21 cellular contexts compared by ENCODE assay signal in genomic region chr1:54882483-54882882, GRCh38. TPM values are rescaled to one million over a fixed set of nuclear protein-coding genes. Genes with fewer than 3 reads are reported as not detected.
DNase-seq lines count a peak whose midpoint lies in the region; ATAC-seq and TF ChIP-seq lines count a peak whose summit lies in the region.
"Had no signal": no experiment of that assay in that cellular context is flagged by ENCODE, and none has a peak within 500 bp of the region (broad histone marks: within the 10 kb centered on the region; RNA-seq: fewer than 3 reads in every experiment).

No MANE protein-coding gene starts in this region.

- CTCF ChIA-PET in activated CD4-positive, alpha-beta T cell treated with anti-CD3 and anti-CD28 coated beads for 36 hours (lab: Charles Lee) = no interaction called here

- no peak for ATAC-seq in DND-41 (ENCODE audit: insufficient read depth, low read depth)
- ATAC-seq in activated CD4-positive, alpha-beta T cell treated with anti-CD3 and anti-CD28 coated beads for 36 hours = no peak
- ATAC-seq: activated CD8-positive, alpha-beta memory T cell treated with anti-CD3 and anti-CD28 coated beads, Interleukin-2, amount 10 ng/mL, durations not matched to agents 7 days and 5 days; left lobe of liver; naive thymus-derived CD4-positive, alpha-beta T cell had no signal

- H3K4me1 Mint-ChIP-seq in endothelial cell (ENCODE audit: unreplicated experiment) = peaks cover 39% of the 10 kb centered on the region
- H3K4me1 Mint-ChIP-seq in progenitor cell of endocrine pancreas (ENCODE audit: low read depth) = peaks cover 64% of the 10 kb centered on the region
- peaks cover 31% of the 10 kb centered on the region for H3K4me1 Mint-ChIP-seq in activated CD4-positive, alpha-beta T cell treated with anti-CD3 and anti-CD28 coated beads for 36 hours

- no peak for TF ChIP-seq POLR2A in spleen (IDR thresholded peaks at IDR 0.05)

- intact Hi-C loops in activated CD4-positive, alpha-beta T cell treated with anti-CD3 and anti-CD28 coated beads for 36 hours (cut with DNase I, micrococcal nuclease) = loop anchor here in 1 of 2 experiments (10.0 kb wide), 1 partner anchor 332 kb away; the partner anchor contains the start of gene USP24
- intact Hi-C loops in spleen (cut with DNase I; ENCODE audit: low total_unique reads) = no loop called here

- peaks cover 49% of the 10 kb centered on the region for H3K4me1 ChIP-seq in DND-41 (ENCODE audit: insufficient read depth, low read length)
- peaks cover 3 to 44% (median 23%) of the 10 kb centered on the region in 6 donors for H3K4me1 ChIP-seq in spleen

- H3K27me3 ChIP-seq in DND-41 (ENCODE audit: insufficient read depth, low read length, poor library complexity) (no peaks in the 10 kb centered on the region), spleen (replicated peaks in 1 of 7) (peaks cover 0 to 16% (median 0%) of the 10 kb centered on the region in 7 donors)
- H3K27me3 ChIP-seq: right atrium auricular region had no signal

- peak overlapping the region; percentile 11 for H3K27ac Mint-ChIP-seq in endothelial cell (ENCODE audit: unreplicated experiment)
- peak overlapping the region; percentile 33 for H3K27ac Mint-ChIP-seq in progenitor cell of endocrine pancreas
- H3K27ac Mint-ChIP-seq in activated CD4-positive, alpha-beta T cell treated with anti-CD3 and anti-CD28 coated beads for 36 hours = no peak overlapping the region
- H3K27ac Mint-ChIP-seq: activated CD8-positive, alpha-beta memory T cell treated with anti-CD3 and anti-CD28 coated beads, Interleukin-2, amount 10 ng/mL, durations not matched to agents 7 days and 5 days; naive thymus-derived CD4-positive, alpha-beta T cell had no signal

- POLR2A ChIA-PET in activated CD4-positive, alpha-beta T cell treated with anti-CD3 and anti-CD28 coated beads for 36 hours (lab: Charles Lee) = no interaction called here

- DNase-seq in DND-41 (no peak), NCI-H748 treated with DMSO at 0.1 percent for 48 hours (lab: John Stamatoyannopoulos, UW) (peak; percentile 63), endothelial cell (ENCODE audit: low spot score) (no peak), progenitor cell of endocrine pancreas (ENCODE audit: low spot score, unreplicated experiment) (no peak), NCI-H524 treated with DMSO at 0.1 percent for 48 hours (lab: John Stamatoyannopoulos, UW) (no peak), spleen (no peak), SIG-M5 treated with dmso at 0.1 percent for 504 hours (lab: John Stamatoyannopoulos, UW; ENCODE audit: unreplicated experiment) (no peak)
- no peak for DNase-seq in activated CD4-positive, alpha-beta T cell treated with anti-CD3 and anti-CD28 coated beads for 36 hours
- DNase-seq: activated CD8-positive, alpha-beta memory T cell treated with anti-CD3 and anti-CD28 coated beads, Interleukin-2, amount 10 ng/mL, durations not matched to agents 7 days and 5 days; activated naive CD4-positive, alpha-beta T cell treated with Interleukin-2 at 50 U/mL for 16 hours; GF-D8; head of caudate nucleus; naive thymus-derived CD4-positive, alpha-beta T cell; NCI-H187 treated with DMSO at 0.1 percent for 48 hours; SK-N-SH; stimulated activated CD4-positive, alpha-beta T cell treated with anti-CD3 and anti-CD28 coated beads, Interleukin-4, amount 100 ng/mL, for 24 hours; WERI-Rb-1 had no signal

- H3K27ac ChIP-seq in DND-41 (ENCODE audit: low read length) (no peak overlapping the region), spleen (peak overlapping the region in 3 of 8 donors; percentile 6 to 44 (median 8))
- H3K27ac ChIP-seq: KMS-11, right atrium auricular region, WERI-Rb-1 had no signal

- H3K27me3 Mint-ChIP-seq in endothelial cell (ENCODE audit: unreplicated experiment) = no peaks in the 10 kb centered on the region
- no peaks in the 10 kb centered on the region for H3K27me3 Mint-ChIP-seq in progenitor cell of endocrine pancreas
- no peaks in the 10 kb centered on the region for H3K27me3 Mint-ChIP-seq in activated CD4-positive, alpha-beta T cell treated with anti-CD3 and anti-CD28 coated beads for 36 hours
- H3K27me3 Mint-ChIP-seq: activated CD8-positive, alpha-beta memory T cell treated with anti-CD3 and anti-CD28 coated beads, Interleukin-2, amount 10 ng/mL, durations not matched to agents 7 days and 5 days; naive thymus-derived CD4-positive, alpha-beta T cell had no signal

- H3K9me3 Mint-ChIP-seq in endothelial cell (ENCODE audit: unreplicated experiment) (no peaks in the 10 kb centered on the region), progenitor cell of endocrine pancreas (ENCODE audit: low read depth) (no peaks in the 10 kb centered on the region)
- H3K9me3 Mint-ChIP-seq in activated CD4-positive, alpha-beta T cell treated with anti-CD3 and anti-CD28 coated beads for 36 hours (ENCODE audit: low read depth) = no peaks in the 10 kb centered on the region

- H3K9me3 ChIP-seq in DND-41 (ENCODE audit: insufficient read depth, low read length, severe bottlenecking) = no peaks in the 10 kb centered on the region
- peaks cover 0 to 10% (median 0%) of the 10 kb centered on the region in 8 donors for H3K9me3 ChIP-seq in spleen
- H3K9me3 ChIP-seq: right atrium auricular region, SK-N-SH had no signal

- TF ChIP-seq CTCF in DND-41 (IDR thresholded peaks at IDR 0.05; ENCODE audit: borderline replicate concordance, extremely low read depth, low read length, poor library complexity, severe bottlenecking) (no peak), endothelial cell (IDR thresholded peaks at IDR 0.05; ENCODE audit: unreplicated experiment) (no peak), progenitor cell of endocrine pancreas (IDR thresholded peaks at IDR 0.05; ENCODE audit: unreplicated experiment) (no peak), spleen (IDR thresholded peaks at IDR 0.05 in 8 of 11, conservative IDR thresholded peaks at IDR 0.05 in 3 of 11) (no peak)

- H3K79me2 ChIP-seq in DND-41 (ENCODE audit: insufficient read depth, low read length) = peaks cover 96% of the 10 kb centered on the region

- WGBS in spleen, 5 donors = 91 to 100% (median 95%) methylated on average over 1 of the region's 1 CpG

- H3K4me3 Mint-ChIP-seq in endothelial cell (ENCODE audit: unreplicated experiment) (no peak overlapping the region), progenitor cell of endocrine pancreas (ENCODE audit: low read depth) (peak overlapping the region; percentile 4)
- no peak overlapping the region for H3K4me3 Mint-ChIP-seq in activated CD4-positive, alpha-beta T cell treated with anti-CD3 and anti-CD28 coated beads for 36 hours
- H3K4me3 Mint-ChIP-seq: activated CD8-positive, alpha-beta memory T cell treated with anti-CD3 and anti-CD28 coated beads, Interleukin-2, amount 10 ng/mL, durations not matched to agents 7 days and 5 days; naive thymus-derived CD4-positive, alpha-beta T cell had no signal

- H3K4me2 ChIP-seq in DND-41 (ENCODE audit: insufficient read depth, low read length) = peak overlapping the region; percentile 80; the same call in 1 of the 2 replicates
- H3K4me2 ChIP-seq: KMS-11, SK-N-SH had no signal

- no peak overlapping the region for H2AFZ ChIP-seq in DND-41 (ENCODE audit: low read depth, low read length)

- H3K36me3 Mint-ChIP-seq in endothelial cell (ENCODE audit: low read depth, unreplicated experiment) (peaks cover 26% of the 10 kb centered on the region), progenitor cell of endocrine pancreas (ENCODE audit: insufficient read depth) (peaks cover 29% of the 10 kb centered on the region)
- peaks cover 53% of the 10 kb centered on the region for H3K36me3 Mint-ChIP-seq in activated CD4-positive, alpha-beta T cell treated with anti-CD3 and anti-CD28 coated beads for 36 hours (ENCODE audit: low read depth)

- H3K36me3 ChIP-seq in DND-41 (ENCODE audit: insufficient read depth, low read length) (peaks cover 85% of the 10 kb centered on the region), spleen (peaks cover 0 to 26% (median 0%) of the 10 kb centered on the region in 6 donors)
- H3K36me3 ChIP-seq: right atrium auricular region had no signal

- peak overlapping the region in 1 of 2 experiments; percentile 19; a peak in 1 of 4 replicates for H3K4me3 ChIP-seq in DND-41 (ENCODE audit: low read depth in 1 of 2, low read length in 2 of 2)
- H3K4me3 ChIP-seq in spleen = no peak overlapping the region
- H3K4me3 ChIP-seq: HAP-1, right atrium auricular region had no signal

- peaks cover 51% of the 10 kb centered on the region for H4K20me1 ChIP-seq in DND-41 (ENCODE audit: insufficient read depth, low read length)

- no peak overlapping the region for H3K9ac ChIP-seq in DND-41 (ENCODE audit: low read depth, low read length)
- H3K9ac ChIP-seq: KMS-11, SK-N-SH had no signal

RNA-seq across cellular contexts. Expression of gene DHCR24, which starts 4.5 kb away (rescaled TPM):
- total RNA-seq in endothelial cell (ENCODE audit: unreplicated experiment) (181 TPM), progenitor cell of endocrine pancreas (217 and 229 TPM in 2 replicates), spleen (100 to 1,000 TPM; 112 to 370 (median 284) TPM)
- 10 to 100 TPM; 78.4 to 80.6 TPM for total RNA-seq in activated CD4-positive, alpha-beta T cell treated with anti-CD3 and anti-CD28 coated beads for 36 hours
- polyA plus RNA-seq in spleen = 10 to 100 TPM in 1 of 3 donors, 1 to 10 TPM in 2; 7.0 to 29.7 (median 9.1) TPM
